ENCODE assay signal across 23 cellular contexts in genomic region chr7:39240864-39241263, GRCh38.
A peak's percentile ranks its signal among the peaks of the same experiment; 100 is the strongest.
DNase-seq lines count a peak whose midpoint lies in the region; ATAC-seq, FAIRE-seq and TF ChIP-seq lines count a peak whose summit lies in the region.
"Had no signal": no experiment of that assay in that cellular context is flagged by ENCODE, and none has a peak within 500 bp of the region (broad histone marks: within the 10 kb centered on the region; RNA-seq: fewer than 3 reads in every experiment).

No MANE protein-coding gene starts in this region.

- H3K4me3 Mint-ChIP-seq in astrocyte (ENCODE audit: unreplicated experiment) = no peak overlapping the region

- H3K79me1 ChIP-seq in mesendoderm (ENCODE audit: low read length) = no peaks in the 10 kb centered on the region

- peak; percentile 41 for DNase-seq in A172 (ENCODE audit: low spot score)
- DNase-seq in M059J (ENCODE audit: low read depth) = peak; percentile 67
- DNase-seq in astrocyte (ENCODE audit: low read depth) = no peak
- DNase-seq in mesendoderm = peak; percentile 26
- DNase-seq in DMS153 treated with DMSO at 0.1 percent for 48 hours (lab: John Stamatoyannopoulos, UW; ENCODE audit: unreplicated experiment) = no peak
- no peak for DNase-seq in NCI-H1694 (lab: John Stamatoyannopoulos, UW)
- no peak for DNase-seq in hippocampal formation (lab: John Stamatoyannopoulos, UW)
- DNase-seq: 8988T, Calu3, DND-41, Karpas-422, MM.1S, NCI-H1048, NCI-H1417, NCI-H187, NCI-H2081 treated with DMSO at 0.1 percent for 48 hours, NCI-H524, NCI-H748 treated with DMSO at 0.1 percent for 48 hours had no signal

- no peaks in the 10 kb centered on the region for H3K9me3 ChIP-seq in astrocyte (ENCODE audit: insufficient read depth, low read depth, low read length)
- H3K9me3 ChIP-seq: SJSA1 had no signal

- no peak overlapping the region for H2BK15ac ChIP-seq in mesendoderm (replicated peaks; ENCODE audit: low read depth)

- H3K4ac ChIP-seq in mesendoderm (ENCODE audit: low read depth, low read length) = no peak overlapping the region

- no peak overlapping the region for H2BK5ac ChIP-seq in mesendoderm (ENCODE audit: low read length)

- H3K4me1 ChIP-seq in astrocyte (ENCODE audit: insufficient read depth, low read length) = no peaks in the 10 kb centered on the region
- H3K4me1 ChIP-seq in mesendoderm (ENCODE audit: control insufficient read depth, low read depth, low read length) = no peaks in the 10 kb centered on the region

- H4K20me1 ChIP-seq in astrocyte (ENCODE audit: insufficient read depth, low read length) = no peaks in the 10 kb centered on the region

- TF ChIP-seq CTCF in astrocyte (IDR thresholded peaks at IDR 0.05; ENCODE audit: insufficient read depth, low read depth, low read length) = no peak

- H3K4me3 ChIP-seq in astrocyte (ENCODE audit: insufficient read depth, low read depth, low read length) = no peak overlapping the region
- no peak overlapping the region for H3K4me3 ChIP-seq in mesendoderm (ENCODE audit: low read length)
- H3K4me3 ChIP-seq: SJSA1 had no signal

- H3K36me3 ChIP-seq in astrocyte (ENCODE audit: insufficient read depth, low read length) (no peaks in the 10 kb centered on the region), mesendoderm (ENCODE audit: control insufficient read depth, insufficient read depth, low read length) (no peaks in the 10 kb centered on the region)
- H3K36me3 ChIP-seq: SJSA1 had no signal

- no peak overlapping the region for H3K56ac ChIP-seq in mesendoderm (ENCODE audit: low read length)

- no peak overlapping the region for H2AFZ ChIP-seq in astrocyte (ENCODE audit: low read depth, low read length)

- H3K27ac ChIP-seq in astrocyte (ENCODE audit: low read depth, low read length) (no peak overlapping the region), mesendoderm (ENCODE audit: low read depth, low read length) (no peak overlapping the region)
- H3K27ac ChIP-seq: SJSA1 had no signal

- no peak overlapping the region for H3K18ac ChIP-seq in mesendoderm (ENCODE audit: low read length)

- no peaks in the 10 kb centered on the region for H3K27me3 Mint-ChIP-seq in astrocyte (ENCODE audit: low read depth, unreplicated experiment)

- H3K27me3 ChIP-seq in astrocyte (ENCODE audit: insufficient read depth, low read length) (no peaks in the 10 kb centered on the region), mesendoderm (ENCODE audit: insufficient read depth, low read length, poor library complexity) (no peaks in the 10 kb centered on the region)
- H3K27me3 ChIP-seq: SJSA1 had no signal

- H3K9ac ChIP-seq in astrocyte (ENCODE audit: low read length) = no peak overlapping the region
- H3K9ac ChIP-seq in mesendoderm (ENCODE audit: low read length) = no peak overlapping the region

- H3K23ac ChIP-seq in mesendoderm (ENCODE audit: low read length) = no peak overlapping the region

- FAIRE-seq in astrocyte (lab: Jason Lieb, UNC) = no peak
- FAIRE-seq: GM19239, H54, HepG2 had no signal

- H3K79me2 ChIP-seq in astrocyte (ENCODE audit: insufficient read depth, low read length) = no peaks in the 10 kb centered on the region
- no peaks in the 10 kb centered on the region for H3K79me2 ChIP-seq in mesendoderm (ENCODE audit: control insufficient read depth, insufficient read depth, low read length)

- no peaks in the 10 kb centered on the region for H3K36me3 Mint-ChIP-seq in astrocyte (ENCODE audit: low read depth, unreplicated experiment)

- peaks cover 2% of the 10 kb centered on the region for H3K9me3 Mint-ChIP-seq in astrocyte (ENCODE audit: unreplicated experiment)

- no peak overlapping the region for H2AK5ac ChIP-seq in mesendoderm (ENCODE audit: low read length)

- ATAC-seq in HG02588 (IDR thresholded peaks at IDR 0.05; ENCODE audit: unreplicated experiment) = no peak
- ATAC-seq: HepG2 had no signal

- H2BK120ac ChIP-seq in mesendoderm (ENCODE audit: low read depth, low read length) = no peak overlapping the region

- peaks cover 12% of the 10 kb centered on the region for H3K4me1 Mint-ChIP-seq in astrocyte (ENCODE audit: low read depth, unreplicated experiment)

- WGBS in mesendoderm (ENCODE audit: extremely low coverage, insufficient coverage, low lambda C conversion rate) = no CpG with 5 or more reads among the region's 3 CpGs

- H3K4me2 ChIP-seq in astrocyte (ENCODE audit: low read length) = no peak overlapping the region
- no peak overlapping the region for H3K4me2 ChIP-seq in mesendoderm (ENCODE audit: low read length)

- peak overlapping the region; percentile 67 for H3K27ac Mint-ChIP-seq in astrocyte (ENCODE audit: unreplicated experiment)

- H4K5ac ChIP-seq in mesendoderm (ENCODE audit: low read length) = no peak overlapping the region

- H4K8ac ChIP-seq in mesendoderm (ENCODE audit: low read depth, low read length) = no peak overlapping the region

Comparison
In these comparisons a context has a peak if more than half of its experiments do, and no peak if none do; other contexts are left out.
1. DNase-seq: peak in A172 (single experiment), M059J (single experiment) and mesendoderm (single experiment); none in astrocyte (single experiment), DMS153 treated with DMSO at 0.1 percent for 48 hours (single experiment), NCI-H1694 (single experiment) and hippocampal formation (0 of 2).